In genomic region chr5:62954578-62954977, GRCh38 we compare ENCODE assay signal across 25 cellular contexts.
"Had no signal": no experiment of that assay in that cellular context is flagged by ENCODE, and none has a peak within 500 bp of the region (broad histone marks: within the 10 kb centered on the region; RNA-seq: fewer than 3 reads in every experiment).

No MANE protein-coding gene starts in this region.

- H3K4me1 ChIP-seq: stomach, suprapubic skin, testis, thyroid gland, tibial nerve, transverse colon, upper lobe of left lung, upper lobe of right lung, uterus, vagina had no signal

- H3K27me3 ChIP-seq: stomach, suprapubic skin, testis, thyroid gland, tibial artery, tibial nerve, transverse colon, upper lobe of left lung, upper lobe of right lung, uterus, vagina had no signal

- ATAC-seq: stimulated activated effector memory CD8-positive, alpha-beta T cell treated with anti-CD3 and anti-CD28 coated beads, Interleukin-12 subunit alpha, Interleukin-12 subunit beta, amount 100 ng/mL, for 72 hours; stimulated activated memory B cell treated with anti-CD40 and anti-IgM and Interleukin-4, amounts not matched to agents 10 μg/mL and 1 μg/mL and 100 μg/mL, for 72 hours; stimulated activated naive B cell treated with anti-CD40 and anti-IgM and Interleukin-4, amounts not matched to agents 10 μg/mL and 1 μg/mL and 100 μg/mL, for 72 hours; stimulated activated naive CD8-positive, alpha-beta T cell treated with anti-CD3 and anti-CD28 coated beads, Interleukin-15, amount 100 ng/mL, for 72 hours; stimulated activated naive CD8-positive, alpha-beta T cell treated with anti-CD3 and anti-CD28 coated beads, Interleukin-15, Interleukin-2, amounts not matched to agents 100 U/mL and 50 U/mL, for 24 hours; upper lobe of right lung had no signal

- DNase-seq: stimulated activated CD4-positive, alpha-beta T cell treated with anti-CD3 and anti-CD28 coated beads, Interleukin-2, amount 100 ng/mL, for 48 hours; stimulated activated CD4-positive, alpha-beta T cell treated with anti-CD3 and anti-CD28 coated beads, Interleukin-4, amount 100 ng/mL, for 1 hour; stimulated activated CD4-positive, alpha-beta T cell treated with anti-CD3 and anti-CD28 coated beads, Interleukin-4, amount 100 ng/mL, for 24 hours; stimulated activated CD4-positive, alpha-beta T cell treated with anti-CD3 and anti-CD28 coated beads, Interleukin-4, amount 100 ng/mL, for 4 hours; stimulated activated naive B cell treated with anti-CD40 and anti-IgM and Interleukin-4, amounts not matched to agents 10 μg/mL and 1 μg/mL and 100 μg/mL, for 72 hours; stimulated activated naive CD4-positive, alpha-beta T cell; stimulated activated naive CD4-positive, alpha-beta T cell treated with Interleukin-2 at 50 U/mL for 16 hours; stimulated activated naive CD8-positive, alpha-beta T cell treated with anti-CD3 and anti-CD28 coated beads, Interleukin-15, amount 100 ng/mL, for 72 hours; stimulated activated naive CD8-positive, alpha-beta T cell treated with anti-CD3 and anti-CD28 coated beads, Interleukin-15, Interleukin-2, amounts not matched to agents 100 U/mL and 50 U/mL, for 24 hours; stomach; substantia nigra; testis; thyroid gland; tibial artery; transverse colon; trophoblast cell; upper lobe of left lung; upper lobe of right lung; uterus had no signal

- H3K36me3 ChIP-seq: stomach, suprapubic skin, thoracic aorta, thyroid gland, tibial artery, tibial nerve, transverse colon, upper lobe of left lung, upper lobe of right lung, uterus, vagina had no signal

- H3K4me3 ChIP-seq: stomach, suprapubic skin, testis, thoracic aorta, thyroid gland, tibial artery, tibial nerve, transverse colon, upper lobe of left lung, upper lobe of right lung, uterus, vagina had no signal

- H3K9me3 ChIP-seq: stomach, suprapubic skin, testis, thoracic aorta, thyroid gland, tibial artery, tibial nerve, transverse colon, upper lobe of left lung, upper lobe of right lung, uterus, vagina had no signal

- H3K27ac ChIP-seq: stomach, suprapubic skin, testis, thoracic aorta, thyroid gland, tibial artery, tibial nerve, transverse colon, upper lobe of left lung, upper lobe of right lung, uterus, vagina had no signal
